ENCODE assay signal across 8 cellular contexts in the genomic region with DNA sequence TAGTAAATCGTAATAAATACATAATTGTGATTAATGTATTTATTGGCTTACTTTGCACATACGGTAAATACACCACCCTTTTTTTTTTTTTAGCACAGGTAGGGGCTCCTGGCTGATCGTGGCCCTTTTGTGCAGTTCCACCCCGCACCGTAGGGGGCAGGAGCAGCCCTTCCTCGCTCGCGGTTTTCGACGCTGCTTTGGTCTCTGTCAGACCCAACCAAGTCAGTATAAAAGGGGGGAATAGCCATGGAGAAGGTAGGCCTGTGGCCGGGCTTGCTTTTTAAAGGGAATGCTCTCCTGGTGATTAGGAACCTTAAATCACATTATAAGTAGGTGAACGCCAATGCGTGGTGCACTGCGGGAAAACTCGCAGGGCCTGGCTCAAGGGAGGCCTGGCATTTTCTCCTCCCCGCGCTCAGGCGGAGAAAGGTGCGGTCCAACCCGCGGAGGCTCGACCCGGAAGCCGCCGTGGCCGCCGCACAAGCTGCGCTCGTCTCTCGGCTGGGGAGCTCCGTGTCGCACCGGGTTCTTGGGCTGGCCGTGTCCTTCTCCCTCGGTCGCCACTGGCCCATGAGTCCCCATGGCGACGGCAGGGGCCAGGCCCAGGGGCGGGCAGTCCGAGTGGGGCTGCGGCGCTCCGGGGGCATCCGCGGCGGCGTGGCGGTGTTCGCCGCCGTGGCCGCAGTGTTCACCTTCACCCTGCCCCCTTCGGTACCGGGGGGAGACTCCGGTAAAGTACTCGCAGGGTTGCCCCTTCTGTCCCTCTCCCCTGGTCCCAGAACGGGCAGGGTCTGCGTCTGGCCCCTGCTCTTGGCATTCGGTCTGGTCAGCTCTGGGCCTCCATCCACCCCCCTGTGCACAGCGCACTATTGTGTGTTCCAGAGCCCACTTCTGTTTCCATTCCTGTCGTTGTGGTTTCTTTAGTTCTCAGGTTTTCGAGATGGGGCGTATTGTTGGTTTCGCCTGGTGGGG. TPM values are rescaled to one million over a fixed set of nuclear protein-coding genes. Genes with fewer than 3 reads are reported as not detected.
DNase-seq lines count a peak whose midpoint lies in the region; ATAC-seq and TF ChIP-seq lines count a peak whose summit lies in the region.

A gene (plus strand): TSS at position 454 of the 972 bp plus-strand sequence. CDS start 117 bp downstream, at position 571.

- TF ChIP-seq CTCF in OCI-LY3 (IDR thresholded peaks at IDR 0.05; ENCODE audit: low read depth, low read length) (peak; percentile 64), mucosa of descending colon (IDR thresholded peaks at IDR 0.05) (peak; percentile 96)

- peak within 1 kb of the TSS; percentile 98 for H2AFZ ChIP-seq in OCI-LY3 (ENCODE audit: low read depth, low read length)

- DNase-seq in DMS153 (lab: John Stamatoyannopoulos, UW) (peak; percentile 82), HuH-7.5 (ENCODE audit: low spot score) (peak; percentile 75), activated T-cell treated with anti-CD3 and anti-CD28 coated beads for 24 hours (ENCODE audit: low read depth) (peak; percentile 89), epithelial cell of prostate (ENCODE audit: low read depth, low spot score) (peak; percentile 40), mucosa of descending colon (peak; percentile 89 to 94 (median 92))
- DNase-seq in stimulated activated CD8-positive, alpha-beta memory T cell treated with anti-CD3 and anti-CD28 coated beads, Interleukin-4, amount 100 ng/mL, for 24 hours (ENCODE audit: low read depth), result peak; percentile 83

- peak within 1 kb of the TSS; percentile 85 for H3K9ac ChIP-seq in OCI-LY3 (ENCODE audit: low read length)

- peaks cover 38% of the 10 kb centered on the region for H4K20me1 ChIP-seq in OCI-LY3 (ENCODE audit: insufficient read depth, low read length)

- H3K4me1 ChIP-seq in OCI-LY3 (ENCODE audit: low read length) (peaks cover 55% of the 10 kb centered on the region), mucosa of descending colon (ENCODE audit: low read depth) (peaks cover 8% of the 10 kb centered on the region)

- H3K4me3 ChIP-seq in OCI-LY3 (ENCODE audit: low read length) (peak within 1 kb of the TSS; percentile 98), mucosa of descending colon (peak within 1 kb of the TSS; percentile 96)

- peak within 1 kb of the TSS; percentile 98 for H3K4me2 ChIP-seq in OCI-LY3 (ENCODE audit: low read length)

- ATAC-seq in GM21526 (IDR thresholded peaks at IDR 0.05; ENCODE audit: low FRiP score, unreplicated experiment) (peak; percentile 90), mucosa of descending colon (peak; percentile 97)

- peaks cover 44% of the 10 kb centered on the region for H3K79me2 ChIP-seq in OCI-LY3 (ENCODE audit: low read length)

- no peaks in the 10 kb centered on the region for H3K27me3 ChIP-seq in OCI-LY3 (ENCODE audit: low read depth, low read length)

- intact Hi-C loops in mucosa of descending colon (cut with DNase I, micrococcal nuclease), result no loop called here

- peak within 1 kb of the TSS; percentile 62 for H3K27ac ChIP-seq in OCI-LY3 (ENCODE audit: low read length)
- H3K27ac ChIP-seq in epithelial cell of prostate, result peak within 1 kb of the TSS; percentile 49

- H3K9me3 ChIP-seq in OCI-LY3 (ENCODE audit: insufficient read depth, low read length) (no peaks in the 10 kb centered on the region), mucosa of descending colon (no peaks in the 10 kb centered on the region)

- H3K36me3 ChIP-seq in OCI-LY3 (replicated peaks; ENCODE audit: low read depth, low read length) (no peaks in the 10 kb centered on the region), mucosa of descending colon (ENCODE audit: low read depth) (no peaks in the 10 kb centered on the region)

RNA-seq across cellular contexts. Expression of the gene that starts here (rescaled TPM):
- total RNA-seq in mucosa of descending colon, result 10 to 100 TPM; 18.6 to 25.3 (median 20.7) TPM

Comparison
In these comparisons a context has a peak if more than half of its experiments do, and no peak if none do; other contexts are left out.
1. Peak in every context shown above with its lines: DNase-seq, ATAC-seq, H3K4me3 ChIP-seq and H3K27ac ChIP-seq.
2. DNase-seq: peak in every context shown above with its lines; median percentile 92 in mucosa of descending colon; 89 in activated T-cell treated with anti-CD3 and anti-CD28 coated beads for 24 hours; 83 in stimulated activated CD8-positive, alpha-beta memory T cell treated with anti-CD3 and anti-CD28 coated beads, Interleukin-4, amount 100 ng/mL, for 24 hours; 82 in DMS153; 75 in HuH-7.5; 40 in epithelial cell of prostate.